ENCODE assay signal across 15 cellular contexts in genomic region chr7:128071801-128072200, GRCh38. TPM values are rescaled to one million over a fixed set of nuclear protein-coding genes. Genes with fewer than 3 reads are reported as not detected.
DNase-seq lines count a peak whose midpoint lies in the region; ATAC-seq, FAIRE-seq and TF ChIP-seq lines count a peak whose summit lies in the region.
"Had no signal": no experiment of that assay in that cellular context is flagged by ENCODE, and none has a peak within 500 bp of the region (broad histone marks: within the 10 kb centered on the region; RNA-seq: fewer than 3 reads in every experiment).

No MANE protein-coding gene starts in this region.

- peaks cover 0 to 6% of the 10 kb centered on the region in 2 experiments; a peak in 1 of 5 replicates for H3K4me1 ChIP-seq in K562 (replicated peaks in 1 of 2; ENCODE audit: control insufficient read depth in 2 of 2, insufficient read depth in 2 of 2, low read length in 2 of 2)
- peaks cover 0 to 9% of the 10 kb centered on the region in 2 donors for H3K4me1 ChIP-seq in naive thymus-derived CD4-positive, alpha-beta T cell (ENCODE audit: control insufficient read depth in 2 of 2, insufficient read depth in 2 of 2, low read length in 2 of 2)
- H3K4me1 ChIP-seq: Caco-2 had no signal

- no peak for ATAC-seq in activated naive CD8-positive, alpha-beta T cell treated with anti-CD3 and anti-CD28 coated beads, Interleukin-2, amount 50 U/mL, for 24 hours
- no peak for ATAC-seq in K562
- no peak for ATAC-seq in naive thymus-derived CD4-positive, alpha-beta T cell
- ATAC-seq in stimulated activated naive B cell treated with anti-CD40 and anti-IgM and Interleukin-4, amounts not matched to agents 10 μg/mL and 1 μg/mL and 100 μg/mL, for 72 hours (replicated peaks): no peak
- ATAC-seq in GM21723 (IDR thresholded peaks at IDR 0.05; ENCODE audit: unreplicated experiment): no peak
- ATAC-seq: GM23338 had no signal

- no peak overlapping the region for H3K4me3 ChIP-seq in K562
- no peak overlapping the region for H3K4me3 ChIP-seq in naive thymus-derived CD4-positive, alpha-beta T cell (ENCODE audit: low read length)
- H3K4me3 ChIP-seq: GM23338 had no signal

- H3K9me3 Mint-ChIP-seq in activated naive CD8-positive, alpha-beta T cell (ENCODE audit: low read depth): no peaks in the 10 kb centered on the region
- no peaks in the 10 kb centered on the region for H3K9me3 Mint-ChIP-seq in activated naive CD8-positive, alpha-beta T cell treated with anti-CD3 and anti-CD28 coated beads, Interleukin-2, amount 50 U/mL, for 24 hours
- no peaks in the 10 kb centered on the region for H3K9me3 Mint-ChIP-seq in naive thymus-derived CD4-positive, alpha-beta T cell
- no peaks in the 10 kb centered on the region for H3K9me3 Mint-ChIP-seq in stimulated activated naive B cell treated with anti-CD40 and anti-IgM and Interleukin-4, amounts not matched to agents 10 μg/mL and 1 μg/mL and 100 μg/mL, for 72 hours
- H3K9me3 Mint-ChIP-seq: CD14-positive monocyte; CD8-positive, alpha-beta memory T cell; GM23338; H9 had no signal

- CTCF ChIA-PET in K562 (lab: Yijun Ruan, JAX; ENCODE audit: low intra/inter-chr PET ratio): no interaction called here
- CTCF ChIA-PET in naive thymus-derived CD4-positive, alpha-beta T cell (lab: Charles Lee): no interaction called here

- TF ChIP-seq RAD21 in K562 (CRISPR knock-in tag; conservative IDR thresholded peaks at IDR 0.05 in 1 of 2, IDR thresholded peaks at IDR 0.05 in 1 of 2): no peak

- no peaks in the 10 kb centered on the region for H3K79me2 ChIP-seq in K562 (ENCODE audit: control insufficient read depth, insufficient read depth, low read length)

- H3K27me3 Mint-ChIP-seq in activated naive CD8-positive, alpha-beta T cell: no peaks in the 10 kb centered on the region
- H3K27me3 Mint-ChIP-seq in activated naive CD8-positive, alpha-beta T cell treated with anti-CD3 and anti-CD28 coated beads, Interleukin-2, amount 50 U/mL, for 24 hours: no peaks in the 10 kb centered on the region
- no peaks in the 10 kb centered on the region for H3K27me3 Mint-ChIP-seq in naive thymus-derived CD4-positive, alpha-beta T cell
- no peaks in the 10 kb centered on the region for H3K27me3 Mint-ChIP-seq in stimulated activated naive B cell treated with anti-CD40 and anti-IgM and Interleukin-4, amounts not matched to agents 10 μg/mL and 1 μg/mL and 100 μg/mL, for 72 hours

- TF ChIP-seq CTCF in K562 (IDR thresholded peaks at IDR 0.05 in 2 of 3, conservative IDR thresholded peaks at IDR 0.05 in 1 of 3; ENCODE audit: insufficient read depth in 2 of 3, low read depth in 1 of 3, low read length in 3 of 3): 0 out of 6 replicates have a peak, but pooled peaks of 1 of the 3 experiments have one; percentile 2

- H3K9ac ChIP-seq in K562 (ENCODE audit: insufficient read depth in 1 of 2, low read depth in 2 of 2, low read length in 2 of 2): peak overlapping the region in 1 of 2 experiments; percentile 49; a peak in 2 of 4 replicates

- no peak for DNase-seq in activated naive CD8-positive, alpha-beta T cell treated with anti-CD3 and anti-CD28 coated beads, Interleukin-2, amount 50 U/mL, for 24 hours
- DNase-seq in K562 (ENCODE audit: extremely low read depth in 1 of 4, low spot score in 3 of 4): no peak
- DNase-seq in naive thymus-derived CD4-positive, alpha-beta T cell: no peak
- no peak for DNase-seq in stimulated activated naive B cell treated with anti-CD40 and anti-IgM and Interleukin-4, amounts not matched to agents 10 μg/mL and 1 μg/mL and 100 μg/mL, for 72 hours
- no peak for DNase-seq in activated T-cell treated with anti-CD3 and anti-CD28 coated beads, Interleukin-2, amount 50 U/mL, for 48 hours
- no peak for DNase-seq in occipital lobe (lab: John Stamatoyannopoulos, UW)
- DNase-seq: Caco-2; CD8-positive, alpha-beta memory T cell; H9 had no signal

- H3K4me2 ChIP-seq in K562 (ENCODE audit: insufficient read depth, low read length): no peak overlapping the region
- H3K4me2 ChIP-seq: GM23338 had no signal

- TF ChIP-seq POLR2A in K562 (conservative IDR thresholded peaks at IDR 0.05): no peak

- BruUV-seq in K562 (replicated peaks; lab: Mats Ljungman, UMichigan): no TSS peak

- no peaks in the 10 kb centered on the region for H3K27me3 ChIP-seq in K562 (ENCODE audit: control insufficient read depth in 2 of 2, insufficient read depth in 2 of 2, low read length in 2 of 2)
- no peaks in the 10 kb centered on the region for H3K27me3 ChIP-seq in naive thymus-derived CD4-positive, alpha-beta T cell (ENCODE audit: control insufficient read depth in 2 of 2, insufficient read depth in 2 of 2, low read length in 2 of 2)

- in situ Hi-C loops in K562 (cut with MboI): no loop called here

- peaks cover 38% of the 10 kb centered on the region for H3K4me1 Mint-ChIP-seq in activated naive CD8-positive, alpha-beta T cell (ENCODE audit: low read depth)
- H3K4me1 Mint-ChIP-seq in activated naive CD8-positive, alpha-beta T cell treated with anti-CD3 and anti-CD28 coated beads, Interleukin-2, amount 50 U/mL, for 24 hours: peaks cover 23% of the 10 kb centered on the region
- H3K4me1 Mint-ChIP-seq in naive thymus-derived CD4-positive, alpha-beta T cell: peaks cover 23 to 62% (median 42%) of the 10 kb centered on the region in 7 donors
- peaks cover 3 to 4% of the 10 kb centered on the region in 2 donors for H3K4me1 Mint-ChIP-seq in stimulated activated naive B cell treated with anti-CD40 and anti-IgM and Interleukin-4, amounts not matched to agents 10 μg/mL and 1 μg/mL and 100 μg/mL, for 72 hours

- H3K9me3 ChIP-seq in K562 (replicated peaks; ENCODE audit: control insufficient read depth, insufficient read depth, low read depth, low read length): no peaks in the 10 kb centered on the region
- no peaks in the 10 kb centered on the region for H3K9me3 ChIP-seq in naive thymus-derived CD4-positive, alpha-beta T cell (ENCODE audit: control insufficient read depth in 2 of 3, low read length in 3 of 3)
- H3K9me3 ChIP-seq: Caco-2 had no signal

- WGBS in K562 (ENCODE audit: insufficient coverage, low coverage, missing lambda C conversion rate): 95% methylated on average over 11 of the region's 11 CpGs

- POLR2A ChIA-PET in K562 (lab: Yijun Ruan, JAX): no interaction called here
- POLR2A ChIA-PET in naive thymus-derived CD4-positive, alpha-beta T cell (lab: Charles Lee): interaction anchor here (0.5 kb wide), 1 partner anchor 37 kb away, joined by 3 read pairs; no protein-coding TSS in a partner anchor

- no peak overlapping the region for H2AFZ ChIP-seq in K562 (ENCODE audit: low read depth, low read length)
- H2AFZ ChIP-seq: GM23338 had no signal

- H4K20me1 ChIP-seq in K562 (replicated peaks; ENCODE audit: control insufficient read depth, insufficient read depth, low read length): peaks cover 7% of the 10 kb centered on the region; the same call in 1 of the 2 replicates

- intact Hi-C loops in K562 (cut with micrococcal nuclease): no loop called here
- intact Hi-C loops in naive thymus-derived CD4-positive, alpha-beta T cell (cut with micrococcal nuclease): loop anchor here in 1 of 2 donors (1.0 kb wide), 1 partner anchor 12 kb away; no protein-coding TSS in a partner anchor

- FAIRE-seq in K562 (lab: Jason Lieb, UNC): no peak

- TF ChIP-seq EP300 in K562 (IDR thresholded peaks at IDR 0.05; ENCODE audit: low read length): no peak

- H3K36me3 Mint-ChIP-seq in activated naive CD8-positive, alpha-beta T cell: peaks cover 7% of the 10 kb centered on the region
- H3K36me3 Mint-ChIP-seq in activated naive CD8-positive, alpha-beta T cell treated with anti-CD3 and anti-CD28 coated beads, Interleukin-2, amount 50 U/mL, for 24 hours (ENCODE audit: low read depth): no peaks in the 10 kb centered on the region
- H3K36me3 Mint-ChIP-seq in naive thymus-derived CD4-positive, alpha-beta T cell: peaks cover 0 to 23% (median 2%) of the 10 kb centered on the region in 5 donors
- peaks cover 21 to 38% of the 10 kb centered on the region in 2 donors for H3K36me3 Mint-ChIP-seq in stimulated activated naive B cell treated with anti-CD40 and anti-IgM and Interleukin-4, amounts not matched to agents 10 μg/mL and 1 μg/mL and 100 μg/mL, for 72 hours

- no peaks in the 10 kb centered on the region for H3K9me1 ChIP-seq in K562 (ENCODE audit: control insufficient read depth, insufficient read depth, low read length)

- peak overlapping the region; percentile 12 for H3K27ac Mint-ChIP-seq in activated naive CD8-positive, alpha-beta T cell
- no peak overlapping the region for H3K27ac Mint-ChIP-seq in activated naive CD8-positive, alpha-beta T cell treated with anti-CD3 and anti-CD28 coated beads, Interleukin-2, amount 50 U/mL, for 24 hours
- H3K27ac Mint-ChIP-seq in naive thymus-derived CD4-positive, alpha-beta T cell: peak overlapping the region in 7 of 9 donors; percentile 1 to 81 (median 44)
- peak overlapping the region; percentile 85 for H3K27ac Mint-ChIP-seq in stimulated activated naive B cell treated with anti-CD40 and anti-IgM and Interleukin-4, amounts not matched to agents 10 μg/mL and 1 μg/mL and 100 μg/mL, for 72 hours
- H3K27ac Mint-ChIP-seq: GM23338, H9 had no signal

- no peak overlapping the region for H3K4me3 Mint-ChIP-seq in activated naive CD8-positive, alpha-beta T cell
- no peak overlapping the region for H3K4me3 Mint-ChIP-seq in activated naive CD8-positive, alpha-beta T cell treated with anti-CD3 and anti-CD28 coated beads, Interleukin-2, amount 50 U/mL, for 24 hours
- peak overlapping the region in 9 of 10 donors; percentile 49 to 88 (median 73) for H3K4me3 Mint-ChIP-seq in naive thymus-derived CD4-positive, alpha-beta T cell
- no peak overlapping the region for H3K4me3 Mint-ChIP-seq in stimulated activated naive B cell treated with anti-CD40 and anti-IgM and Interleukin-4, amounts not matched to agents 10 μg/mL and 1 μg/mL and 100 μg/mL, for 72 hours
- H3K4me3 Mint-ChIP-seq: CD14-positive monocyte; CD8-positive, alpha-beta memory T cell; GM23338; H9 had no signal

- H3K36me3 ChIP-seq in K562 (ENCODE audit: control insufficient read depth, insufficient read depth, low read length): peaks cover 51% of the 10 kb centered on the region
- peaks cover 0 to 18% (median 0%) of the 10 kb centered on the region in 3 experiments for H3K36me3 ChIP-seq in naive thymus-derived CD4-positive, alpha-beta T cell (ENCODE audit: control insufficient read depth in 2 of 3, insufficient read depth in 3 of 3, low read length in 3 of 3)

- no peak overlapping the region for H3K27ac ChIP-seq in K562 (ENCODE audit: extremely low read depth, low read depth, low read length)
- no peak overlapping the region for H3K27ac ChIP-seq in naive thymus-derived CD4-positive, alpha-beta T cell (ENCODE audit: low read depth, low read length)
- H3K27ac ChIP-seq: 22Rv1 had no signal

RNA-seq across cellular contexts. Expression of gene LRRC4, which starts 40.6 kb away (rescaled TPM):
- total RNA-seq in K562 (2011; cell fraction: chromatin; rRNA removed; ENCODE audit: low replicate concordance): not detected in 2 replicates
- not detected in 2 replicates for total RNA-seq in K562 (2011; cell fraction: nucleolus; rRNA removed)
- not detected in 2 replicates for total RNA-seq in K562 (2011; cell fraction: nucleoplasm; rRNA removed)
- not detected in 2 replicates for total RNA-seq in K562 (2014; rRNA removed)
- not detected in 2 replicates for total RNA-seq in K562 (2014; rRNA removed; fragmentation: Illumina TruSeq; extraction: Trizol)
- not detected in 2 replicates for total RNA-seq in K562 (2015; rRNA removed; fragmentation: Illumina TruSeq; extraction: Trizol)
- total RNA-seq in K562 (2021): 0.07 TPM in 1 of 2 replicates, not detected in the other
- polyA plus RNA-seq in K562 (2011; rRNA removed): not detected in 2 replicates
- polyA plus RNA-seq in K562 (2011; cell fraction: cytosol; rRNA removed): not detected in 2 replicates
- polyA plus RNA-seq in K562 (2011; cell fraction: nucleus; rRNA removed): not detected in 2 replicates
- 0.07 and 0.21 TPM in 2 replicates for polyA plus RNA-seq in K562 (2012)
- not detected in 2 replicates for polyA plus RNA-seq in K562 (2014; fragmentation: Illumina TruSeq; extraction: Trizol)
- polyA plus RNA-seq in K562 (2014; fragmentation: Nextera tagmentation; extraction: Ambion mirVana): under 1 TPM in 1 of 2 experiments, not detected in 1; 0.04 TPM
- 0.11 TPM in 1 of 2 replicates, not detected in the other for polyA plus RNA-seq in K562 (2014; rRNA removed)
- polyA minus RNA-seq in K562 (2011; rRNA and poly(A)+ RNA removed): not detected in 2 replicates
- not detected in 2 replicates for polyA minus RNA-seq in K562 (2011; cell fraction: cytosol; rRNA and poly(A)+ RNA removed)
- polyA minus RNA-seq in K562 (2011; cell fraction: nucleus; rRNA and poly(A)+ RNA removed): not detected in 2 replicates
- 1 to 10 TPM in 1 of 5 experiments, under 1 TPM in 3, not detected in 1; 0.57 to 5.7 (median 0.88) TPM for total RNA-seq in naive thymus-derived CD4-positive, alpha-beta T cell
- polyA plus RNA-seq in naive thymus-derived CD4-positive, alpha-beta T cell: under 1 TPM in 1 of 2 donors, not detected in 1; 0.14 TPM
- 18.4 TPM for total RNA-seq in occipital lobe
- total RNA-seq: Caco-2, HT-29 had no signal
- polyA plus RNA-seq: CD8-positive, alpha-beta memory T cell had no signal

Comparison
In these comparisons a context has a peak if more than half of its experiments do, and no peak if none do; other contexts are left out.
1. H3K4me3 Mint-ChIP-seq: peak in naive thymus-derived CD4-positive, alpha-beta T cell (9 of 10); none in activated naive CD8-positive, alpha-beta T cell (single experiment), activated naive CD8-positive, alpha-beta T cell treated with anti-CD3 and anti-CD28 coated beads, Interleukin-2, amount 50 U/mL, for 24 hours (single experiment) and stimulated activated naive B cell treated with anti-CD40 and anti-IgM and Interleukin-4, amounts not matched to agents 10 μg/mL and 1 μg/mL and 100 μg/mL, for 72 hours (0 of 2).